Comparison of ENCODE assay signal across 28 cellular contexts in genomic region chr7:111308691-111309090, GRCh38.
"Had no signal": no experiment of that assay in that cellular context is flagged by ENCODE, and none has a peak within 500 bp of the region (broad histone marks: within the 10 kb centered on the region; RNA-seq: fewer than 3 reads in every experiment).

No MANE protein-coding gene starts in this region.

- H3K36me3 ChIP-seq: adrenal gland, colonic mucosa, WERI-Rb-1 had no signal

- H3K9me3 ChIP-seq: adrenal gland, body of pancreas, colonic mucosa had no signal

- DNase-seq: activated B cell treated with CpG ODN at 0.5 μM for 24 hours; activated CD4-positive, alpha-beta T cell treated with anti-CD3 and anti-CD28 coated beads for 48 hours; activated CD4-positive, alpha-beta T cell treated with anti-CD3 and anti-CD28 coated beads, Interleukin-2, amount 50 U/mL, for 1 hour; activated CD4-positive, alpha-beta T cell treated with anti-CD3 and anti-CD28 coated beads, Interleukin-2, amount 50 U/mL, for 48 hours; activated CD8-positive, alpha-beta memory T cell treated with anti-CD3 and anti-CD28 coated beads, Interleukin-2, amount 10 ng/mL, durations not matched to agents 7 days and 5 days; activated CD8-positive, alpha-beta memory T cell treated with anti-CD3 and anti-CD28 coated beads, Interleukin-2, amount 50 U/mL, for 4 hours; activated CD8-positive, alpha-beta T cell treated with anti-CD3 and anti-CD28 coated beads for 36 hours; activated effector memory CD4-positive, alpha-beta T cell treated with anti-CD3 and anti-CD28 coated beads, Interleukin-2, amount 50 U/mL, for 16 hours; activated naive CD4-positive, alpha-beta T cell treated with anti-CD3 and anti-CD28 coated beads for 36 hours; activated naive CD8-positive, alpha-beta T cell treated with anti-CD3 and anti-CD28 coated beads for 36 hours; activated naive CD8-positive, alpha-beta T cell treated with anti-CD3 and anti-CD28 coated beads, Interleukin-2, amount 50 U/mL, for 24 hours; activated T-cell treated with anti-CD3 and anti-CD28 coated beads, Interleukin-2, amount 50 U/mL, for 1 hour; activated T-cell treated with anti-CD3 and anti-CD28 coated beads, Interleukin-2, amount 50 U/mL, for 48 hours; adrenal gland; amygdala; aorta; body of pancreas; caudate nucleus; colonic mucosa; effector memory CD4-positive, alpha-beta T cell; endodermal cell; foreskin fibroblast; T-helper 1 cell; T-helper 17 cell; T1000; WERI-Rb-1 had no signal

- H3K4me3 ChIP-seq: adrenal gland, body of pancreas, colonic mucosa had no signal

- H3K27ac ChIP-seq: adrenal gland, body of pancreas, colonic mucosa, WERI-Rb-1 had no signal

- ATAC-seq: activated CD4-positive, CD25-positive, alpha-beta regulatory T cell treated with anti-CD3 and anti-CD28 coated beads, Interleukin-2, amount 50 U/mL, for 24 hours; activated CD8-positive, alpha-beta memory T cell treated with anti-CD3 and anti-CD28 coated beads, Interleukin-2, amount 10 ng/mL, durations not matched to agents 7 days and 5 days; activated CD8-positive, alpha-beta T cell treated with anti-CD3 and anti-CD28 coated beads for 36 hours; activated naive CD8-positive, alpha-beta T cell treated with anti-CD3 and anti-CD28 coated beads, Interleukin-2, amount 50 U/mL, for 24 hours; body of pancreas; esophagus mucosa; T-helper 17 cell had no signal

- H3K27me3 ChIP-seq: adrenal gland, body of pancreas, colonic mucosa had no signal

- H3K4me1 ChIP-seq: adrenal gland, body of pancreas, colonic mucosa had no signal
